ENCODE assay signal across 26 cellular contexts in the genomic region with DNA sequence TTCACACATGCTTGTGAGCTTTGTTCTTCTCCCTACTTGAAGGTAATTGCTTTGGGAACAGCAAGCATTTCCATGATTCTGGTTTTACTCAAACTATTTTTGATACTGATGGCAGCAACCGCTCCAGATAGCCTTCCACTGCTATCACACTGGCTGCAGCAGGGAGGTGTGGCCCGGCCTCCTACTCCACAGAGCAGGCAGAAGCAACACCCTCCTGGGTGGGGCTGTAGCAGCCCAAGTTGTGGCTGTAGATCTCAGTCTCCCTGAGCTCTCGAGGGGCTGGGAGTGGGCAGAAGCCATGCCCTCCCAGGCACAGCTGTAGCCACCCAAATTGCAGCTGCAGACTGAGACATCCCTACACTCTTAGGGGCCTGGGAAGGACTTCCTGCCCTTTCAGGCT.
"Had no signal": no experiment of that assay in that cellular context is flagged by ENCODE, and none has a peak within 500 bp of the region (broad histone marks: within the 10 kb centered on the region; RNA-seq: fewer than 3 reads in every experiment).

No MANE protein-coding gene starts in this region.

- DNase-seq: head of caudate nucleus; islet precursor cell; midbrain; mucosa of descending colon; naive thymus-derived CD4-positive, alpha-beta T cell; nucleus accumbens; retina; right lobe of liver; stimulated activated CD4-positive, alpha-beta T cell treated with anti-CD3 and anti-CD28 coated beads, Interleukin-1b, Interleukin-23, amount 100 ng/mL, for 48 hours; stimulated activated CD4-positive, alpha-beta T cell treated with anti-CD3 and anti-CD28 coated beads, Interleukin-2, amount 100 ng/mL, for 48 hours; stimulated activated CD4-positive, alpha-beta T cell treated with anti-CD3 and anti-CD28 coated beads, Interleukin-4, amount 100 ng/mL, for 4 hours; stimulated activated CD8-positive, alpha-beta memory T cell treated with anti-CD3 and anti-CD28 coated beads, Interleukin-4, amount 100 ng/mL, for 48 hours; stimulated activated naive B cell treated with anti-CD40 and anti-IgM and Interleukin-4, amounts not matched to agents 10 μg/mL and 1 μg/mL and 100 μg/mL, for 72 hours; stimulated activated naive CD8-positive, alpha-beta T cell treated with anti-CD3 and anti-CD28 coated beads, Interleukin-15, Interleukin-2, amounts not matched to agents 100 U/mL and 50 U/mL, for 24 hours; stomach; testis; thyroid gland; transverse colon; upper lobe of right lung had no signal

- ATAC-seq: left lobe of liver; mucosa of descending colon; naive thymus-derived CD4-positive, alpha-beta T cell; natural killer cell treated with Interleukin-12 subunit alpha and Interleukin-12 subunit beta and Interleukin-15 and Interleukin-18, amount 100 ng/mL, for 72 hours; pancreas; stimulated activated naive B cell treated with anti-CD40 and anti-IgM and Interleukin-4, amounts not matched to agents 10 μg/mL and 1 μg/mL and 100 μg/mL, for 72 hours; stimulated activated naive CD8-positive, alpha-beta T cell treated with anti-CD3 and anti-CD28 coated beads, Interleukin-15, Interleukin-2, amounts not matched to agents 100 U/mL and 50 U/mL, for 24 hours; upper lobe of right lung had no signal

- H3K4me1 ChIP-seq: pancreas, prostate gland, right lobe of liver, stomach, testis, thyroid gland, transverse colon, upper lobe of right lung had no signal

- H3K4me3 ChIP-seq: hepatocyte, lung, mucosa of descending colon, pancreas, prostate gland, right lobe of liver, smooth muscle cell, stomach, testis, thyroid gland, transverse colon, upper lobe of right lung had no signal

- H3K27ac ChIP-seq: hepatocyte, pancreas, prostate gland, right lobe of liver, stomach, testis, thyroid gland, transverse colon, upper lobe of right lung had no signal

- H3K36me3 ChIP-seq: pancreas, prostate gland, right lobe of liver, stomach, thyroid gland, transverse colon, upper lobe of right lung had no signal

- H3K9me3 ChIP-seq: pancreas, prostate gland, right lobe of liver, testis, thyroid gland, upper lobe of right lung had no signal

- H3K27me3 ChIP-seq: hepatocyte, pancreas, right lobe of liver, stomach, testis, thyroid gland, transverse colon, upper lobe of right lung had no signal
